ENCODE assay signal across 8 cellular contexts in genomic region chr5:138491669-138492551, GRCh38. TPM values are rescaled to one million over a fixed set of nuclear protein-coding genes. Genes with fewer than 3 reads are reported as not detected.
DNase-seq lines count a peak whose midpoint lies in the region; ATAC-seq lines count a peak whose summit lies in the region.

No MANE protein-coding gene starts in this region.

- H3K4me3 Mint-ChIP-seq in activated CD8-positive, alpha-beta T cell treated with anti-CD3 and anti-CD28 coated beads, Interleukin-2, amount 10 ng/mL, durations not matched to agents 7 days and 5 days: peak overlapping the region; percentile 80
- H3K4me3 Mint-ChIP-seq in memory B cell: peak overlapping the region; percentile 97

- no peaks in the 10 kb centered on the region for H3K9me3 Mint-ChIP-seq in activated CD8-positive, alpha-beta T cell treated with anti-CD3 and anti-CD28 coated beads, Interleukin-2, amount 10 ng/mL, durations not matched to agents 7 days and 5 days (ENCODE audit: insufficient read depth)
- H3K9me3 Mint-ChIP-seq in memory B cell: no peaks in the 10 kb centered on the region

- ATAC-seq in GM19043 (IDR thresholded peaks at IDR 0.05; ENCODE audit: low read depth, unreplicated experiment) (peak; percentile 100), HG03354 (IDR thresholded peaks at IDR 0.05; ENCODE audit: poor library complexity, severe bottlenecking, unreplicated experiment) (peak; percentile 100), memory B cell (ENCODE audit: low read depth) (peak; percentile 99)
- ATAC-seq in activated CD8-positive, alpha-beta T cell treated with anti-CD3 and anti-CD28 coated beads, Interleukin-2, amount 10 ng/mL, durations not matched to agents 7 days and 5 days: peak; percentile 100

- peaks cover 11% of the 10 kb centered on the region for H3K4me1 Mint-ChIP-seq in activated CD8-positive, alpha-beta T cell treated with anti-CD3 and anti-CD28 coated beads, Interleukin-2, amount 10 ng/mL, durations not matched to agents 7 days and 5 days (ENCODE audit: low read depth)
- H3K4me1 Mint-ChIP-seq in memory B cell: peaks cover 4% of the 10 kb centered on the region

- POLR2A ChIA-PET in activated CD8-positive, alpha-beta T cell treated with anti-CD3 and anti-CD28 coated beads, Interleukin-2, amount 10 ng/mL, durations not matched to agents 7 days and 5 days (lab: Charles Lee): interaction anchor here (2.0 kb wide), 1 partner anchor 27 kb away, joined by 12 read pairs; the partner anchor contains the start of gene EGR1

- CTCF ChIA-PET in activated CD8-positive, alpha-beta T cell treated with anti-CD3 and anti-CD28 coated beads, Interleukin-2, amount 10 ng/mL, durations not matched to agents 7 days and 5 days (lab: Charles Lee): interaction anchor here (1.2 to 3.1 kb wide), 3 partner anchors 12 to 42 kb away, joined by 7 to 18 read pairs (median 7); partner anchors contain the start of gene EGR1

- peaks cover 27% of the 10 kb centered on the region for H3K27me3 Mint-ChIP-seq in activated CD8-positive, alpha-beta T cell treated with anti-CD3 and anti-CD28 coated beads, Interleukin-2, amount 10 ng/mL, durations not matched to agents 7 days and 5 days (ENCODE audit: low read depth)
- peaks cover 16% of the 10 kb centered on the region for H3K27me3 Mint-ChIP-seq in memory B cell

- DNase-seq in AG20443 (ENCODE audit: low spot score) (peak; percentile 97), NCI-H526 treated with DMSO at 0.1 percent for 48 hours (lab: John Stamatoyannopoulos, UW) (peak; percentile 80), memory B cell (ENCODE audit: low spot score in 2 of 2) (peak; percentile 71 to 74)
- DNase-seq in activated CD8-positive, alpha-beta T cell treated with anti-CD3 and anti-CD28 coated beads, Interleukin-2, amount 10 ng/mL, durations not matched to agents 7 days and 5 days: peak; percentile 89
- peak; percentile 80 for DNase-seq in effector CD8-positive, alpha-beta T cell (lab: John Stamatoyannopoulos, UW)
- peak; percentile 69 to 75 (median 75) for DNase-seq in stimulated activated CD4-positive, alpha-beta T cell treated with anti-CD3 and anti-CD28 coated beads, TNF-alpha, amount 100 ng/mL, for 4 hours (ENCODE audit: low read depth in 3 of 3)

- H3K36me3 Mint-ChIP-seq in activated CD8-positive, alpha-beta T cell treated with anti-CD3 and anti-CD28 coated beads, Interleukin-2, amount 10 ng/mL, durations not matched to agents 7 days and 5 days (ENCODE audit: low read depth): no peaks in the 10 kb centered on the region
- H3K36me3 Mint-ChIP-seq in memory B cell: no peaks in the 10 kb centered on the region

- H3K27ac Mint-ChIP-seq in activated CD8-positive, alpha-beta T cell treated with anti-CD3 and anti-CD28 coated beads, Interleukin-2, amount 10 ng/mL, durations not matched to agents 7 days and 5 days: peak overlapping the region; percentile 70
- no peak overlapping the region for H3K27ac Mint-ChIP-seq in memory B cell

RNA-seq across cellular contexts. Expression of gene EGR1, which starts 26.6 kb away (rescaled TPM):
- 10 to 100 TPM in 1 of 2 experiments, 1 to 10 TPM in 1; 8.9 to 10.1 TPM for total RNA-seq in activated CD8-positive, alpha-beta T cell treated with anti-CD3 and anti-CD28 coated beads, Interleukin-2, amount 10 ng/mL, durations not matched to agents 7 days and 5 days

RNA-seq across cellular contexts. Expression of gene ETF1, which starts 51.1 kb away (rescaled TPM):
- 10 to 100 TPM; 92.7 to 93.3 TPM for total RNA-seq in activated CD8-positive, alpha-beta T cell treated with anti-CD3 and anti-CD28 coated beads, Interleukin-2, amount 10 ng/mL, durations not matched to agents 7 days and 5 days

RNA-seq across cellular contexts. Expression of gene REEP2, which starts 53.1 kb away (rescaled TPM):
- 1 to 10 TPM in 1 of 2 experiments, under 1 TPM in 1; 0.68 to 1.1 TPM for total RNA-seq in activated CD8-positive, alpha-beta T cell treated with anti-CD3 and anti-CD28 coated beads, Interleukin-2, amount 10 ng/mL, durations not matched to agents 7 days and 5 days

Comparison
In these comparisons a context has a peak if more than half of its experiments do, and no peak if none do; other contexts are left out.
1. Peak in every context shown above with its lines: DNase-seq and ATAC-seq.